ENCODE assay signal across 8 cellular contexts in genomic region chr11:68206211-68206610, GRCh38. TPM values are rescaled to one million over a fixed set of nuclear protein-coding genes. Genes with fewer than 3 reads are reported as not detected.
A peak's percentile ranks its signal among the peaks of the same experiment; 100 is the strongest.
DNase-seq lines count a peak whose midpoint lies in the region; ATAC-seq and TF ChIP-seq lines count a peak whose summit lies in the region.

No MANE protein-coding gene starts in this region.

- H3K27ac Mint-ChIP-seq in stimulated activated naive CD8-positive, alpha-beta T cell treated with anti-CD3 and anti-CD28 coated beads, Interleukin-15, amount 100 ng/mL, for 72 hours = no peak overlapping the region
- peak overlapping the region in 1 of 2 donors; percentile 55 for H3K27ac Mint-ChIP-seq in natural killer cell

- ATAC-seq in stimulated activated naive CD8-positive, alpha-beta T cell treated with anti-CD3 and anti-CD28 coated beads, Interleukin-15, amount 100 ng/mL, for 72 hours = peak; percentile 73
- no peak for ATAC-seq in stimulated activated naive CD8-positive, alpha-beta T cell treated with anti-CD3 and anti-CD28 coated beads, Interleukin-15, Interleukin-2, amounts not matched to agents 100 U/mL and 50 U/mL, for 24 hours
- peak; percentile 76 to 85 (median 81) for ATAC-seq in natural killer cell
- no peak for ATAC-seq in GM21526 (IDR thresholded peaks at IDR 0.05; ENCODE audit: low FRiP score, unreplicated experiment)
- no peak for ATAC-seq in GM18867 (IDR thresholded peaks at IDR 0.05; ENCODE audit: unreplicated experiment)

- intact Hi-C loops in esophagus muscularis mucosa (cut with DNase I) (loop anchor here (5.0 kb wide), 1 partner anchor 79 kb away; no protein-coding TSS in a partner anchor), natural killer cell (cut with micrococcal nuclease) (loop anchor here (10.0 kb wide), 1 partner anchor 201 kb away; the partner anchor contains the start of gene UNC93B1)

- TF ChIP-seq CTCF in esophagus muscularis mucosa (IDR thresholded peaks at IDR 0.05) (peak; percentile 81 to 87 (median 82)), natural killer cell (IDR thresholded peaks at IDR 0.05) (peak; percentile 86)

- peak in 1 of 2 donors; percentile 23 for DNase-seq in stimulated activated naive CD8-positive, alpha-beta T cell treated with anti-CD3 and anti-CD28 coated beads, Interleukin-15, amount 100 ng/mL, for 72 hours
- no peak for DNase-seq in stimulated activated naive CD8-positive, alpha-beta T cell treated with anti-CD3 and anti-CD28 coated beads, Interleukin-15, Interleukin-2, amounts not matched to agents 100 U/mL and 50 U/mL, for 24 hours
- DNase-seq in NCI-H128 (lab: John Stamatoyannopoulos, UW; ENCODE audit: unreplicated experiment) (peak; percentile 45), SKM-1 treated with dmso at 0.1 percent for 144 hours (lab: John Stamatoyannopoulos, UW; ENCODE audit: unreplicated experiment) (peak; percentile 60), esophagus muscularis mucosa (ENCODE audit: extremely low spot score) (no peak), natural killer cell (no peak)

- no peak for TF ChIP-seq EP300 in esophagus muscularis mucosa (IDR thresholded peaks at IDR 0.05)

- no peaks in the 10 kb centered on the region for H3K9me3 Mint-ChIP-seq in stimulated activated naive CD8-positive, alpha-beta T cell treated with anti-CD3 and anti-CD28 coated beads, Interleukin-15, amount 100 ng/mL, for 72 hours
- H3K9me3 Mint-ChIP-seq in natural killer cell = no peaks in the 10 kb centered on the region

- no peaks in the 10 kb centered on the region for H3K36me3 ChIP-seq in esophagus muscularis mucosa

- peaks cover 55 to 95% (median 87%) of the 10 kb centered on the region in 4 donors for H3K4me1 ChIP-seq in esophagus muscularis mucosa

- no peak overlapping the region for H3K4me3 Mint-ChIP-seq in stimulated activated naive CD8-positive, alpha-beta T cell treated with anti-CD3 and anti-CD28 coated beads, Interleukin-15, amount 100 ng/mL, for 72 hours
- peak overlapping the region; percentile 53 for H3K4me3 Mint-ChIP-seq in natural killer cell

- peak overlapping the region in 3 of 4 donors; percentile 23 to 57 (median 51) for H3K27ac ChIP-seq in esophagus muscularis mucosa (replicated peaks in 1 of 4)

- H3K9me3 ChIP-seq in esophagus muscularis mucosa = no peaks in the 10 kb centered on the region

- WGBS in esophagus muscularis mucosa = 32% methylated on average over 5 of the region's 5 CpGs

- no peaks in the 10 kb centered on the region for H3K27me3 Mint-ChIP-seq in stimulated activated naive CD8-positive, alpha-beta T cell treated with anti-CD3 and anti-CD28 coated beads, Interleukin-15, amount 100 ng/mL, for 72 hours
- no peaks in the 10 kb centered on the region for H3K27me3 Mint-ChIP-seq in natural killer cell (ENCODE audit: low read depth in 2 of 2)

- peaks cover 84% of the 10 kb centered on the region for H3K4me1 Mint-ChIP-seq in stimulated activated naive CD8-positive, alpha-beta T cell treated with anti-CD3 and anti-CD28 coated beads, Interleukin-15, amount 100 ng/mL, for 72 hours
- peaks cover 71 to 76% of the 10 kb centered on the region in 2 donors for H3K4me1 Mint-ChIP-seq in natural killer cell

- no peaks in the 10 kb centered on the region for H3K36me3 Mint-ChIP-seq in natural killer cell

- no peak overlapping the region for H3K4me3 ChIP-seq in esophagus muscularis mucosa

- H3K27me3 ChIP-seq in esophagus muscularis mucosa = no peaks in the 10 kb centered on the region

- TF ChIP-seq POLR2A in esophagus muscularis mucosa (IDR thresholded peaks at IDR 0.05; ENCODE audit: low read depth) = no peak

RNA-seq across cellular contexts. Expression of gene KMT5B, which starts 6.9 kb away (rescaled TPM):
- total RNA-seq in esophagus muscularis mucosa = 10 to 100 TPM; 28.7 to 49.4 (median 43.3) TPM
- total RNA-seq in natural killer cell = 10 to 100 TPM; 45.0 to 60.1 (median 55.6) TPM

Comparison
In these comparisons a context has a peak if more than half of its experiments do, and no peak if none do; other contexts are left out.
1. ATAC-seq: peak in stimulated activated naive CD8-positive, alpha-beta T cell treated with anti-CD3 and anti-CD28 coated beads, Interleukin-15, amount 100 ng/mL, for 72 hours (single experiment) and natural killer cell (3 of 3); none in stimulated activated naive CD8-positive, alpha-beta T cell treated with anti-CD3 and anti-CD28 coated beads, Interleukin-15, Interleukin-2, amounts not matched to agents 100 U/mL and 50 U/mL, for 24 hours (single experiment), GM21526 (single experiment) and GM18867 (single experiment).
2. DNase-seq: peak in NCI-H128 (single experiment) and SKM-1 treated with dmso at 0.1 percent for 144 hours (single experiment); none in stimulated activated naive CD8-positive, alpha-beta T cell treated with anti-CD3 and anti-CD28 coated beads, Interleukin-15, Interleukin-2, amounts not matched to agents 100 U/mL and 50 U/mL, for 24 hours (single experiment), esophagus muscularis mucosa (single experiment) and natural killer cell (single experiment).